Comparison of ENCODE assay signal across 1 cellular context in genomic region chr1:215872658-215873057, GRCh38.
TF ChIP-seq lines count a peak whose summit lies in the region.

No MANE protein-coding gene starts in this region.

TF ChIP-seq in H1, 55 proteins besides CTCF, POLR2A, EP300 and RAD21:
- TF ChIP-seq, protein P1, sequence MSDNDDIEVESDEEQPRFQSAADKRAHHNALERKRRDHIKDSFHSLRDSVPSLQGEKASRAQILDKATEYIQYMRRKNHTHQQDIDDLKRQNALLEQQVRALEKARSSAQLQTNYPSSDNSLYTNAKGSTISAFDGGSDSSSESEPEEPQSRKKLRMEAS (IDR thresholded peaks at IDR 0.05), result 0 out of 2 replicates have a peak, but pooled peaks have one; percentile 17
- TF ChIP-seq JUN (IDR thresholded peaks at IDR 0.05; ENCODE audit: low read depth, low read length), result no peak
